14 cellular contexts compared by ENCODE assay signal in genomic region chr10:78312197-78313046, GRCh38.
DNase-seq lines count a peak whose midpoint lies in the region; ATAC-seq, FAIRE-seq and TF ChIP-seq lines count a peak whose summit lies in the region.
"Had no signal": no experiment of that assay in that cellular context is flagged by ENCODE, and none has a peak within 500 bp of the region (broad histone marks: within the 10 kb centered on the region; RNA-seq: fewer than 3 reads in every experiment).

No MANE protein-coding gene starts in this region.

- no peaks in the 10 kb centered on the region for H4K20me1 ChIP-seq in HepG2 (ENCODE audit: insufficient read depth, low read length)

- no peak for TF ChIP-seq POLR2A in HepG2 (IDR thresholded peaks at IDR 0.05; ENCODE audit: insufficient read depth in 1 of 2, low read depth in 2 of 2, low read length in 2 of 2)
- TF ChIP-seq POLR2A in heart left ventricle (IDR thresholded peaks at IDR 0.05), result no peak

- intact Hi-C loops in HepG2 (cut with micrococcal nuclease; ENCODE audit: unreplicated experiment) (no loop called here), heart left ventricle (cut with DNase I) (no loop called here), left colon (cut with DNase I, micrococcal nuclease) (no loop called here)

- in situ Hi-C loops in HepG2 (cut with HindIII; ENCODE audit: extremely low pct_ligation_motif_present, low pct_unique_long_range_greater_than_20kb), result no loop called here

- POLR2A ChIA-PET in HepG2 (lab: Yijun Ruan, JAX), result no interaction called here

- H3K27me3 ChIP-seq in liver (ENCODE audit: control insufficient read depth in 4 of 4, insufficient read depth in 4 of 4, low read length in 3 of 4) (no peaks in the 10 kb centered on the region), HepG2 (ENCODE audit: control insufficient read depth in 1 of 2, insufficient read depth in 2 of 2, low read length in 2 of 2) (no peaks in the 10 kb centered on the region; a peak in 1 of 5 replicates), heart left ventricle (no peaks in the 10 kb centered on the region)
- H3K27me3 ChIP-seq: right lobe of liver had no signal

- H3K27ac ChIP-seq in liver (ENCODE audit: low read depth in 1 of 2, low read length in 2 of 2) (no peak overlapping the region), HepG2 (ENCODE audit: extremely low read length, insufficient read depth, low read length) (no peak overlapping the region), heart left ventricle (peak overlapping the region in 5 of 12 donors; percentile 26 to 80 (median 53))
- H3K27ac ChIP-seq: right lobe of liver had no signal

- no TSS peak for BruUV-seq in HepG2 (replicated peaks; lab: Mats Ljungman, UMichigan)

- no peak for TF ChIP-seq RAD21 in liver (IDR thresholded peaks at IDR 0.05)
- TF ChIP-seq RAD21 in HepG2 (CRISPR knock-in tag; IDR thresholded peaks at IDR 0.05), result no peak

- H3K9ac ChIP-seq in liver (ENCODE audit: low read depth in 1 of 2, low read length in 2 of 2) (no peak overlapping the region), HepG2 (ENCODE audit: insufficient read depth, low read depth, low read length) (no peak overlapping the region)

- TF ChIP-seq CTCF in liver (IDR thresholded peaks at IDR 0.05; ENCODE audit: low read depth, low read length, missing input control) (no peak), HepG2 (CRISPR knock-in tag; IDR thresholded peaks at IDR 0.05) (no peak), heart left ventricle (IDR thresholded peaks at IDR 0.05) (no peak), omental fat pad (IDR thresholded peaks at IDR 0.05) (no peak)

- H2AFZ ChIP-seq in HepG2 (ENCODE audit: low read length), result no peak overlapping the region

- H3K36me3 ChIP-seq in liver (ENCODE audit: control insufficient read depth in 4 of 4, insufficient read depth in 3 of 4, low read depth in 1 of 4, low read length in 3 of 4) (no peaks in the 10 kb centered on the region), HepG2 (replicated peaks in 1 of 2; ENCODE audit: control insufficient read depth in 1 of 2, insufficient read depth in 2 of 2, low read length in 2 of 2) (no peaks in the 10 kb centered on the region), heart left ventricle (no peaks in the 10 kb centered on the region)
- H3K36me3 ChIP-seq: right lobe of liver had no signal

- no peaks in the 10 kb centered on the region for H3K79me2 ChIP-seq in HepG2 (ENCODE audit: insufficient read depth, low read length)

- TF ChIP-seq EP300 in HepG2 (IDR thresholded peaks at IDR 0.05; ENCODE audit: low read depth in 2 of 2, low read length in 2 of 2) (no peak), HepG2 (CRISPR knock-in tag; IDR thresholded peaks at IDR 0.05; ENCODE audit: borderline replicate concordance) (no peak)

- no peak for FAIRE-seq in HepG2 (lab: Jason Lieb, UNC)
- FAIRE-seq: A204.1 had no signal

- 89% methylated on average over 9 of the region's 9 CpGs for WGBS in liver
- 72% methylated on average over 9 of the region's 9 CpGs for WGBS in HepG2 (ENCODE audit: low lambda C conversion rate)
- 74 to 84% (median 76%) methylated on average over 9 of the region's 9 CpGs for WGBS in heart left ventricle, 4 donors

- H3K9me3 ChIP-seq in liver (ENCODE audit: control insufficient read depth in 4 of 4, low read length in 3 of 4), result peaks cover 0 to 1% (median 0%) of the 10 kb centered on the region in 4 donors
- no peaks in the 10 kb centered on the region for H3K9me3 ChIP-seq in HepG2 (ENCODE audit: low read length)
- peaks cover 0 to 5% (median 0%) of the 10 kb centered on the region in 12 donors for H3K9me3 ChIP-seq in heart left ventricle
- H3K9me3 ChIP-seq: right lobe of liver had no signal

- H3K4me3 ChIP-seq in liver (ENCODE audit: low read depth in 1 of 3, low read length in 3 of 3) (no peak overlapping the region), HepG2 (replicated peaks in 1 of 3; ENCODE audit: insufficient read depth in 1 of 3, low read depth in 2 of 3, low read length in 3 of 3) (no peak overlapping the region), heart left ventricle (no peak overlapping the region)
- H3K4me3 ChIP-seq: right lobe of liver had no signal

- no peak overlapping the region for H3K4me2 ChIP-seq in HepG2 (ENCODE audit: low read depth, low read length)

- H3K4me1 ChIP-seq in liver (ENCODE audit: control insufficient read depth in 4 of 4, insufficient read depth in 4 of 4, low read length in 3 of 4) (no peaks in the 10 kb centered on the region), HepG2 (ENCODE audit: insufficient read depth, low read length) (no peaks in the 10 kb centered on the region), heart left ventricle (peaks cover 0 to 19% (median 9%) of the 10 kb centered on the region in 12 donors)
- H3K4me1 ChIP-seq: right lobe of liver had no signal

- ATAC-seq in HepG2 (no peak), heart left ventricle (peak in 3 of 4 donors; percentile 64 to 84 (median 83)), omental fat pad (ENCODE audit: low FRiP score) (peak; percentile 81), GM18867 (IDR thresholded peaks at IDR 0.05; ENCODE audit: unreplicated experiment) (no peak), left colon (no peak)

- no peak for DNase-seq in HepG2 (ENCODE audit: low spot score)
- DNase-seq in heart left ventricle, result peak in 1 of 5 donors; percentile 24
- DNase-seq in omental fat pad (ENCODE audit: low spot score), result no peak
- DNase-seq in left colon, result no peak
- DNase-seq in HuH-7 (ENCODE audit: low spot score), result no peak
- DNase-seq in cerebellar nuclear complex (lab: John Stamatoyannopoulos, UW), result no peak
- DNase-seq: activated CD4-positive, alpha-beta memory T cell treated with anti-CD3 and anti-CD28 coated beads, Interleukin-2, amount 10 ng/mL, durations not matched to agents 7 days and 5 days; activated naive CD4-positive, alpha-beta T cell treated with Interleukin-2 at 50 U/mL for 16 hours; CD8-positive, alpha-beta memory T cell; stimulated activated naive CD4-positive, alpha-beta T cell treated with Interleukin-2 at 50 U/mL for 16 hours had no signal

- CTCF ChIA-PET in HepG2 (lab: Yijun Ruan, JAX; ENCODE audit: low intra/inter-chr PET ratio, low total read pairs), result no interaction called here

TF ChIP-seq in liver, 16 proteins besides CTCF, POLR2A, EP300 and RAD21:
- TF ChIP-seq JUND (IDR thresholded peaks at IDR 0.05), result no peak
- no peak for TF ChIP-seq YY1 (IDR thresholded peaks at IDR 0.05)
- peak; percentile 46 for TF ChIP-seq NR2F2 (IDR thresholded peaks at IDR 0.05)
- TF ChIP-seq MAX (IDR thresholded peaks at IDR 0.05), result no peak

TF ChIP-seq in HepG2, 621 proteins besides CTCF, POLR2A, EP300 and RAD21 (continues in another document):
- TF ChIP-seq ARID4A (CRISPR knock-in tag; IDR thresholded peaks at IDR 0.05; ENCODE audit: borderline replicate concordance) (no peak), PHF20 (CRISPR knock-in tag; IDR thresholded peaks at IDR 0.05) (no peak), ZMAT3 (CRISPR knock-in tag; conservative IDR thresholded peaks at IDR 0.05) (no peak), ZNF138 (CRISPR knock-in tag; IDR thresholded peaks at IDR 0.05; ENCODE audit: low read depth) (no peak), MLXIP (CRISPR knock-in tag; IDR thresholded peaks at IDR 0.05; ENCODE audit: borderline replicate concordance) (no peak), ZNF256 (CRISPR knock-in tag; conservative IDR thresholded peaks at IDR 0.05) (no peak), ZNF101 (CRISPR knock-in tag; IDR thresholded peaks at IDR 0.05; ENCODE audit: borderline replicate concordance, low read depth) (no peak)

Comparison
In these comparisons a context has a peak if more than half of its experiments do, and no peak if none do; other contexts are left out.
1. ATAC-seq: peak in heart left ventricle (3 of 4) and omental fat pad (single experiment); none in HepG2 (single experiment), GM18867 (single experiment) and left colon (single experiment).